In genomic region chrX:118117069-118117405, GRCh38 we compare ENCODE assay signal across 8 cellular contexts. TPM values are rescaled to one million over a fixed set of nuclear protein-coding genes. Genes with fewer than 3 reads are reported as not detected.
DNase-seq lines count a peak whose midpoint lies in the region; ATAC-seq and TF ChIP-seq lines count a peak whose summit lies in the region.

No MANE protein-coding gene starts in this region.

- H3K36me3 Mint-ChIP-seq in progenitor cell of endocrine pancreas (ENCODE audit: insufficient read depth), result no peaks in the 10 kb centered on the region

- peaks cover 11% of the 10 kb centered on the region for H3K9me3 Mint-ChIP-seq in progenitor cell of endocrine pancreas (ENCODE audit: low read depth)

- no peaks in the 10 kb centered on the region for H3K9me3 ChIP-seq in SJCRH30 (replicated peaks)

- no peaks in the 10 kb centered on the region for H3K4me1 ChIP-seq in SJCRH30

- H3K27me3 ChIP-seq in SJCRH30, result no peaks in the 10 kb centered on the region

- H3K27me3 Mint-ChIP-seq in progenitor cell of endocrine pancreas, result peaks cover 3% of the 10 kb centered on the region

- H3K36me3 ChIP-seq in SJCRH30, result 0 out of 2 replicates have a peak, but pooled peaks cover under 1% of the 10 kb centered on the region

- H3K4me3 ChIP-seq in SJCRH30 (peak overlapping the region; percentile 99), fibroblast of the aortic adventitia (ENCODE audit: low read depth, low read length) (peak overlapping the region; percentile 67)

- TF ChIP-seq CTCF in fibroblast of the aortic adventitia (IDR thresholded peaks at IDR 0.05; ENCODE audit: insufficient read depth, low read length) (no peak), progenitor cell of endocrine pancreas (IDR thresholded peaks at IDR 0.05; ENCODE audit: unreplicated experiment) (no peak)

- DNase-seq in SJCRH30 (no peak), fibroblast of the aortic adventitia (ENCODE audit: low read depth) (no peak), progenitor cell of endocrine pancreas (ENCODE audit: low spot score, unreplicated experiment) (no peak), NCI-H69 (lab: John Stamatoyannopoulos, UW) (no peak), HuH-7 (ENCODE audit: low spot score) (no peak), NCI-H1105 treated with DMSO at 0.1 percent for 48 hours (lab: John Stamatoyannopoulos, UW) (no peak), dedifferentiated amniotic fluid mesenchymal stem cell (ENCODE audit: extremely low spot score) (no peak)

- peak overlapping the region; percentile 88 for H3K27ac ChIP-seq in SJCRH30

- ATAC-seq in GM19438 (IDR thresholded peaks at IDR 0.05; ENCODE audit: low read depth, unreplicated experiment), result peak; percentile 19

- H3K4me1 Mint-ChIP-seq in progenitor cell of endocrine pancreas (ENCODE audit: low read depth), result peaks cover 5% of the 10 kb centered on the region

- no peak overlapping the region for H3K27ac Mint-ChIP-seq in progenitor cell of endocrine pancreas

- peak overlapping the region; percentile 88 for H3K4me3 Mint-ChIP-seq in progenitor cell of endocrine pancreas (ENCODE audit: low read depth)

RNA-seq across cellular contexts. Expression of gene KLHL13, which starts 0.4 kb away (rescaled TPM):
- total RNA-seq in SJCRH30 (2014; rRNA removed; shearing (Covaris generic)), result 47.0 and 48.3 TPM in 2 replicates
- total RNA-seq in fibroblast of the aortic adventitia (ENCODE audit: low replicate concordance) (0.82 and 7.2 TPM in 2 replicates), progenitor cell of endocrine pancreas (5.6 and 6.3 TPM in 2 replicates)
